ENCODE assay signal across 21 cellular contexts in the genomic region with DNA sequence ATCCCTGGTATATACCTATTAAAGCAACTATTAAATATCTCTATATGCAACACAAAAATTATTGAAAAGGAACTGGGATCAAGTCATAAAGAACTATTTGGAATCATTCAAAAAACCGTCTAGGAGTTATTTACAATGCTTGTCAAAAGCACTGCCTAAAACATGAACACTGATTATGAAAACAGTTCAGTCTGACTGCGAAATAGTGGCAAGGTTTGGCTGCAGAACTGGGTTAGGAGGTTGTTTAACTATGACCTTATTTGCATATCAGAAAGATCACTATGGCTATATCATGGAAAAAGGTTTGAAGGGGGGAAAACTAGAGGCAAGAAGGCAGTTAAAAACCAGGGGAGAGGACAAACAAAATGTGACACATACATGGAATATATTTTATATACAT.
"Had no signal": no experiment of that assay in that cellular context is flagged by ENCODE, and none has a peak within 500 bp of the region (broad histone marks: within the 10 kb centered on the region; RNA-seq: fewer than 3 reads in every experiment).

No MANE protein-coding gene starts in this region.

- H3K27me3 Mint-ChIP-seq: activated naive CD8-positive, alpha-beta T cell; natural killer cell treated with Interleukin-12 subunit alpha and Interleukin-12 subunit beta and Interleukin-15 and Interleukin-18, amount 100 ng/mL, for 72 hours had no signal

- H3K27ac Mint-ChIP-seq: activated naive CD8-positive, alpha-beta T cell; activated T-helper 2 cell treated with anti-CD3 and anti-CD28 coated beads, Interferon-gamma antibody, Interleukin-2, Interleukin-4, amounts not matched to agents 10 μg/mL and 5 μg/mL and 100 μg/mL, durations not matched to agents 14 hours and 24 hours and 36 hours; natural killer cell treated with Interleukin-12 subunit alpha and Interleukin-12 subunit beta and Interleukin-15 and Interleukin-18, amount 100 ng/mL, for 72 hours had no signal

- H3K4me3 Mint-ChIP-seq: activated naive CD8-positive, alpha-beta T cell had no signal

- ATAC-seq: left lung; mucosa of descending colon; natural killer cell treated with Interleukin-12 subunit alpha and Interleukin-12 subunit beta and Interleukin-15 and Interleukin-18, amount 100 ng/mL, for 72 hours; right cardiac atrium had no signal

- FAIRE-seq: bronchial epithelial cell, colon, endometrium, frontal cortex had no signal

- H3K9me3 Mint-ChIP-seq: activated T-helper 2 cell treated with anti-CD3 and anti-CD28 coated beads, Interferon-gamma antibody, Interleukin-2, Interleukin-4, amounts not matched to agents 10 μg/mL and 5 μg/mL and 100 μg/mL, durations not matched to agents 14 hours and 24 hours and 36 hours; natural killer cell treated with Interleukin-12 subunit alpha and Interleukin-12 subunit beta and Interleukin-15 and Interleukin-18, amount 100 ng/mL, for 72 hours had no signal

- H3K27ac ChIP-seq: left lung, spleen, tibial nerve had no signal

- H3K9me3 ChIP-seq: left lung, mucosa of descending colon, spleen, tibial nerve had no signal

- DNase-seq: activated CD4-positive, CD25-positive, alpha-beta regulatory T cell treated with anti-CD3 and anti-CD28 coated beads, Interleukin-2, amount 50 U/mL, for 72 hours; activated CD8-positive, alpha-beta memory T cell treated with anti-CD3 and anti-CD28 coated beads for 24 hours; anterior cingulate cortex; effector CD8-positive, alpha-beta T cell; kidney glomerular epithelial cell; left lung; mucosa of descending colon; posterior cingulate gyrus; right cardiac atrium; spleen; stimulated activated naive CD4-positive, alpha-beta T cell; T1000 had no signal

- H3K27me3 ChIP-seq: left lung, spleen, tibial nerve had no signal

- H3K4me3 ChIP-seq: left lung, lung, mucosa of descending colon, spleen, tibial nerve had no signal
